8 cellular contexts compared by ENCODE assay signal in the genomic region with DNA sequence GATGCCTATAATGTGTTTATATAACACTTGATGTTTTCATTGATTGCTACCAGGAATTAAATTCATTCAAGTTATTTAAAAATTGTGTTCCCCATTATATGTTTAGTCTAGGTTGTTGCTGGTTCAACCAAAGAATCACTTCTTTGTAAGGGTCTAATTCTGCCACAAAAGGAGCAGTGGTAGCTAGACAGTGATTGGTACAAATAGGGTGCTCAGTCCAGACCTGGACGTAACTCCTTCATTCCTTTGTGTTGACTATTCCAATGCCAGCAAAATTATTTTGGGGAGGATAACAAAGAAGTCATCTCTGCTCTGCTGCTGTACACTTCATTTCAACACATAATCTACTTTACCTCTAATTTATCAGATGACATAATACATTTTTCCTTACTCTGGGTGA. TPM values are rescaled to one million over a fixed set of nuclear protein-coding genes. Genes with fewer than 3 reads are reported as not detected.
DNase-seq lines count a peak whose midpoint lies in the region; ATAC-seq, FAIRE-seq and TF ChIP-seq lines count a peak whose summit lies in the region.

No MANE protein-coding gene starts in this region.

- TF ChIP-seq CTCF in left ventricle myocardium inferior (IDR thresholded peaks at IDR 0.05; ENCODE audit: borderline replicate concordance) (no peak), lower lobe of right lung (IDR thresholded peaks at IDR 0.05) (no peak), vagina (IDR thresholded peaks at IDR 0.05) (no peak)

- no peak overlapping the region for H3K27ac ChIP-seq in left ventricle myocardium inferior (replicated peaks)
- no peak overlapping the region for H3K27ac ChIP-seq in lower lobe of right lung
- H3K27ac ChIP-seq in vagina, result no peak overlapping the region

- intact Hi-C loops in left ventricle myocardium inferior (cut with micrococcal nuclease) (no loop called here), left cardiac atrium (cut with DNase I) (no loop called here), lower lobe of right lung (cut with DNase I) (no loop called here), vagina (cut with DNase I) (no loop called here)

- H3K4me3 ChIP-seq in left ventricle myocardium inferior, result peak overlapping the region; percentile 98
- peak overlapping the region; percentile 95 for H3K4me3 ChIP-seq in lower lobe of right lung
- peak overlapping the region; percentile 71 to 75 for H3K4me3 ChIP-seq in vagina

- H3K9me3 ChIP-seq in left ventricle myocardium inferior (replicated peaks) (no peaks in the 10 kb centered on the region), lower lobe of right lung (no peaks in the 10 kb centered on the region), vagina (no peaks in the 10 kb centered on the region)

- ATAC-seq in left cardiac atrium, result no peak
- ATAC-seq in lower lobe of right lung, result no peak
- ATAC-seq in GM18907 (IDR thresholded peaks at IDR 0.05; ENCODE audit: unreplicated experiment), result no peak

- TF ChIP-seq POLR2A in vagina (IDR thresholded peaks at IDR 0.05), result no peak

- no peaks in the 10 kb centered on the region for H3K27me3 ChIP-seq in left ventricle myocardium inferior (ENCODE audit: low read depth)
- no peaks in the 10 kb centered on the region for H3K27me3 ChIP-seq in lower lobe of right lung (ENCODE audit: low read depth)
- no peaks in the 10 kb centered on the region for H3K27me3 ChIP-seq in vagina

- H3K36me3 ChIP-seq in left ventricle myocardium inferior, result no peaks in the 10 kb centered on the region
- peaks cover 4% of the 10 kb centered on the region for H3K36me3 ChIP-seq in lower lobe of right lung
- H3K36me3 ChIP-seq in vagina, result no peaks in the 10 kb centered on the region

- DNase-seq in left ventricle myocardium inferior, result no peak
- no peak for DNase-seq in left cardiac atrium
- peak; percentile 48 for DNase-seq in astrocyte of the hippocampus (ENCODE audit: low read depth, low spot score)
- DNase-seq in lower lobe of right lung, result no peak
- DNase-seq in vagina (ENCODE audit: extremely low spot score in 2 of 2), result no peak
- no peak for DNase-seq in RCC 7860 (ENCODE audit: low spot score)
- DNase-seq in 8988T, result no peak

- H3K4me1 ChIP-seq in left ventricle myocardium inferior (peaks cover 57% of the 10 kb centered on the region), lower lobe of right lung (peaks cover 44% of the 10 kb centered on the region), vagina (peaks cover 45% of the 10 kb centered on the region)

- FAIRE-seq in RCC 7860 (lab: Jason Lieb, UNC), result no peak

RNA-seq across cellular contexts. Expression of a gene that starts 1.2 kb away (rescaled TPM):
- total RNA-seq in left ventricle myocardium inferior, result 35.8 TPM
- 10 to 100 TPM; 27.0 to 41.8 TPM for total RNA-seq in left cardiac atrium
- 41.4 TPM for total RNA-seq in lower lobe of right lung
- total RNA-seq in vagina, result 28.2 TPM

RNA-seq across cellular contexts. Expression of a gene that starts 48.1 kb away (rescaled TPM):
- not detected for total RNA-seq in left ventricle myocardium inferior
- not detected for total RNA-seq in left cardiac atrium
- not detected for total RNA-seq in lower lobe of right lung
- not detected for total RNA-seq in vagina
